In genomic region chr7:134669388-134669787, GRCh38 we compare ENCODE assay signal across 10 cellular contexts. TPM values are rescaled to one million over a fixed set of nuclear protein-coding genes. Genes with fewer than 3 reads are reported as not detected.
DNase-seq lines count a peak whose midpoint lies in the region; ATAC-seq, FAIRE-seq and TF ChIP-seq lines count a peak whose summit lies in the region.
"Had no signal": no experiment of that assay in that cellular context is flagged by ENCODE, and none has a peak within 500 bp of the region (broad histone marks: within the 10 kb centered on the region; RNA-seq: fewer than 3 reads in every experiment).

No MANE protein-coding gene starts in this region.

- RAD21 ChIA-PET in GM12878 (lab: Charles Lee; ENCODE audit: unreplicated experiment), result interaction anchor here (1.4 kb wide), 1 partner anchor 34 kb away, joined by 3 read pairs; no protein-coding TSS in a partner anchor

- no peaks in the 10 kb centered on the region for H3K9me3 Mint-ChIP-seq in activated CD8-positive, alpha-beta memory T cell treated with anti-CD3 and anti-CD28 coated beads, Interleukin-2, amount 10 ng/mL, durations not matched to agents 7 days and 5 days (ENCODE audit: low read depth)

- WGBS in GM12878 (ENCODE audit: insufficient coverage, insufficient replicate concordance, low lambda C conversion rate, missing lambda C conversion rate), result 97% methylated on average over 4 of the region's 4 CpGs

- no peaks in the 10 kb centered on the region; the same call in 1 of the 2 replicates for H4K20me1 ChIP-seq in PC-3 (ENCODE audit: low read length)
- H4K20me1 ChIP-seq in GM12878 (ENCODE audit: control insufficient read depth, insufficient read depth), result no peaks in the 10 kb centered on the region

- ATAC-seq in activated CD8-positive, alpha-beta memory T cell treated with anti-CD3 and anti-CD28 coated beads, Interleukin-2, amount 10 ng/mL, durations not matched to agents 7 days and 5 days, result peak; percentile 62
- ATAC-seq in PC-3 (no peak), GM12878 (no peak)

- DNase-seq in activated CD8-positive, alpha-beta memory T cell treated with anti-CD3 and anti-CD28 coated beads, Interleukin-2, amount 10 ng/mL, durations not matched to agents 7 days and 5 days, result no peak
- no peak for DNase-seq in activated CD8-positive, alpha-beta memory T cell treated with anti-CD3 and anti-CD28 coated beads, Interleukin-2, amount 50 U/mL, for 48 hours
- DNase-seq in PC-3 (no peak), GM12878 (ENCODE audit: low read depth, low spot score) (no peak), HK-2 (ENCODE audit: unreplicated experiment) (no peak), SHP77 (lab: John Stamatoyannopoulos, UW) (no peak), NCI-H1105 (lab: John Stamatoyannopoulos, UW) (no peak)
- DNase-seq: NCI-H187 treated with DMSO at 0.1 percent for 48 hours had no signal

- H3F3A ChIP-seq in PC-3 (ENCODE audit: low read length, unreplicated experiment), result no peaks in the 10 kb centered on the region

- BruUV-seq in PC-3 (replicated peaks; lab: Mats Ljungman, UMichigan) (no TSS peak), GM12878 (replicated peaks; lab: Mats Ljungman, UMichigan) (no TSS peak)

- CTCF ChIA-PET in activated CD8-positive, alpha-beta memory T cell treated with anti-CD3 and anti-CD28 coated beads, Interleukin-2, amount 10 ng/mL, durations not matched to agents 7 days and 5 days (lab: Charles Lee), result interaction anchor here (1.1 to 2.0 kb wide), 5 partner anchors 15 to 86 kb away, joined by 3 to 7 read pairs (median 3); no protein-coding TSS in a partner anchor
- CTCF ChIA-PET in PC-3 (lab: Charles Lee), result no interaction called here
- CTCF ChIA-PET in GM12878 (lab: Yijun Ruan, JAX), result interaction anchor here (1.1 to 1.2 kb wide), 3 partner anchors 20 to 35 kb away, joined by 3 to 4 read pairs (median 3); partner anchors contain the start of gene BPGM

- no peak overlapping the region for H2AFZ ChIP-seq in PC-3 (ENCODE audit: low read length)
- H2AFZ ChIP-seq in GM12878 (ENCODE audit: control insufficient read depth, low read depth, low read length), result no peak overlapping the region

- H3K9me3 ChIP-seq in PC-3 (ENCODE audit: low read length) (no peaks in the 10 kb centered on the region), GM12878 (replicated peaks; ENCODE audit: control insufficient read depth, insufficient read depth, low read length) (no peaks in the 10 kb centered on the region), skeletal muscle satellite cell (replicated peaks; ENCODE audit: low read length) (peaks cover under 1% of the 10 kb centered on the region)
- H3K9me3 ChIP-seq: transverse colon had no signal

- H3K4me2 ChIP-seq in PC-3 (ENCODE audit: low read length) (peak overlapping the region; percentile 49; the same call in 1 of the 2 replicates), GM12878 (ENCODE audit: control insufficient read depth, insufficient read depth) (peak overlapping the region; percentile 58; the same call in 1 of the 2 replicates), skeletal muscle satellite cell (ENCODE audit: low read length) (peak overlapping the region; percentile 27)

- no peak for TF ChIP-seq RAD21 in GM12878 (IDR thresholded peaks at IDR 0.05; ENCODE audit: insufficient read depth, low read depth, low read length)

- no peaks in the 10 kb centered on the region for H3K27me3 ChIP-seq in PC-3 (ENCODE audit: low read length)
- H3K27me3 ChIP-seq in GM12878 (replicated peaks in 1 of 2; ENCODE audit: control insufficient read depth in 2 of 2, insufficient read depth in 2 of 2, low read length in 1 of 2), result no peaks in the 10 kb centered on the region
- no peaks in the 10 kb centered on the region for H3K27me3 ChIP-seq in skeletal muscle satellite cell (ENCODE audit: control insufficient read depth, insufficient read depth, low read length)
- H3K27me3 ChIP-seq: transverse colon had no signal

- SMC1A ChIA-PET in GM12878 (lab: Charles Lee; ENCODE audit: uncharacterized antibody, unreplicated experiment), result interaction anchor here (1.2 to 4.9 kb wide), 2 partner anchors 13 to 34 kb away, joined by 3 to 29 read pairs; no protein-coding TSS in a partner anchor

- no peak for FAIRE-seq in GM12878 (lab: Jason Lieb, UNC)

- no peak overlapping the region for H3K9ac ChIP-seq in PC-3 (ENCODE audit: low read length)
- no peak overlapping the region for H3K9ac ChIP-seq in GM12878 (ENCODE audit: control insufficient read depth, insufficient read depth, low read length)
- peak overlapping the region; percentile 8 for H3K9ac ChIP-seq in skeletal muscle satellite cell (ENCODE audit: low read depth, low read length)

- POLR2A ChIA-PET in PC-3 (lab: Charles Lee; ENCODE audit: unreplicated experiment) (no interaction called here), GM12878 (lab: Charles Lee) (no interaction called here)

- H3K27ac Mint-ChIP-seq in activated CD8-positive, alpha-beta memory T cell treated with anti-CD3 and anti-CD28 coated beads, Interleukin-2, amount 10 ng/mL, durations not matched to agents 7 days and 5 days, result peak overlapping the region; percentile 56

- TF ChIP-seq CTCF in PC-3 (conservative IDR thresholded peaks at IDR 0.05; ENCODE audit: low read depth, low read length), result no peak
- no peak for TF ChIP-seq CTCF in GM12878 (IDR thresholded peaks at IDR 0.05 in 2 of 3, conservative IDR thresholded peaks at IDR 0.05 in 1 of 3; ENCODE audit: control insufficient read depth in 2 of 3, extremely low read depth in 1 of 3, insufficient read depth in 1 of 3, low read depth in 3 of 3, low read length in 3 of 3)

- H3K4me3 ChIP-seq in PC-3 (ENCODE audit: low read length) (no peak overlapping the region), GM12878 (no peak overlapping the region), skeletal muscle satellite cell (ENCODE audit: low read length) (no peak overlapping the region)
- H3K4me3 ChIP-seq: transverse colon had no signal

- peak overlapping the region; percentile 25 for H3K4me3 Mint-ChIP-seq in activated CD8-positive, alpha-beta memory T cell treated with anti-CD3 and anti-CD28 coated beads, Interleukin-2, amount 10 ng/mL, durations not matched to agents 7 days and 5 days

- H3K36me3 ChIP-seq in PC-3 (ENCODE audit: low read depth, low read length), result no peaks in the 10 kb centered on the region
- H3K36me3 ChIP-seq in GM12878 (ENCODE audit: control insufficient read depth in 2 of 2, insufficient read depth in 2 of 2, low read length in 1 of 2), result no peaks in the 10 kb centered on the region
- H3K36me3 ChIP-seq in skeletal muscle satellite cell (ENCODE audit: insufficient read depth, low read length), result peaks cover 19% of the 10 kb centered on the region
- H3K36me3 ChIP-seq: transverse colon had no signal

- peaks cover 28% of the 10 kb centered on the region for H3K4me1 Mint-ChIP-seq in activated CD8-positive, alpha-beta memory T cell treated with anti-CD3 and anti-CD28 coated beads, Interleukin-2, amount 10 ng/mL, durations not matched to agents 7 days and 5 days

- peaks cover 44% of the 10 kb centered on the region for H3K36me3 Mint-ChIP-seq in activated CD8-positive, alpha-beta memory T cell treated with anti-CD3 and anti-CD28 coated beads, Interleukin-2, amount 10 ng/mL, durations not matched to agents 7 days and 5 days

- H3K79me2 ChIP-seq in PC-3 (ENCODE audit: low read length), result no peaks in the 10 kb centered on the region
- H3K79me2 ChIP-seq in GM12878 (ENCODE audit: control insufficient read depth, insufficient read depth, low read length), result no peaks in the 10 kb centered on the region

- H3K27ac ChIP-seq in PC-3 (ENCODE audit: low read length) (no peak overlapping the region), GM12878 (ENCODE audit: control insufficient read depth, insufficient read depth) (no peak overlapping the region)

- H3K27me3 Mint-ChIP-seq in activated CD8-positive, alpha-beta memory T cell treated with anti-CD3 and anti-CD28 coated beads, Interleukin-2, amount 10 ng/mL, durations not matched to agents 7 days and 5 days, result no peaks in the 10 kb centered on the region

- no peak for TF ChIP-seq POLR2A in GM12878 (IDR thresholded peaks at IDR 0.05; ENCODE audit: low read depth, low read length)

- in situ Hi-C loops in GM12878 (cut with MboI), result no loop called here

- no peaks in the 10 kb centered on the region for H3K9me2 ChIP-seq in PC-3 (replicated peaks; ENCODE audit: low read length)

- TF ChIP-seq EP300 in GM12878 (IDR thresholded peaks at IDR 0.05; ENCODE audit: borderline replicate concordance in 1 of 2, control insufficient read depth in 1 of 2, low read depth in 2 of 2, low read length in 2 of 2), result no peak

- intact Hi-C loops in PC-3 (cut with micrococcal nuclease), result no loop called here
- intact Hi-C loops in GM12878 (cut with micrococcal nuclease; ENCODE audit: unreplicated experiment), result no loop called here

- H3K4me1 ChIP-seq in PC-3 (ENCODE audit: insufficient read depth, low read length) (peaks cover 16% of the 10 kb centered on the region), GM12878 (ENCODE audit: control insufficient read depth, insufficient read depth, low read length) (peaks cover 7% of the 10 kb centered on the region), skeletal muscle satellite cell (ENCODE audit: control insufficient read depth, insufficient read depth, low read length) (peaks cover 29% of the 10 kb centered on the region)

TF ChIP-seq in GM12878, 131 proteins besides CTCF, POLR2A, EP300 and RAD21 (continues in another document):
- TF ChIP-seq BHLHE40 (IDR thresholded peaks at IDR 0.05; ENCODE audit: borderline replicate concordance in 1 of 2, low read depth in 2 of 2, low read length in 1 of 2) (no peak), MTA3 (IDR thresholded peaks at IDR 0.05; ENCODE audit: borderline replicate concordance, low read length) (no peak), SMC3 (IDR thresholded peaks at IDR 0.05; ENCODE audit: borderline replicate concordance, low read length) (no peak)

RNA-seq across cellular contexts. Expression of gene BPGM, which starts 22.7 kb away (rescaled TPM):
- total RNA-seq in activated CD8-positive, alpha-beta memory T cell treated with anti-CD3 and anti-CD28 coated beads, Interleukin-2, amount 10 ng/mL, durations not matched to agents 7 days and 5 days, result 10 to 100 TPM; 18.6 to 19.7 TPM
- 9.6 and 14.6 TPM in 2 replicates for total RNA-seq in PC-3 (2014; rRNA removed)
- 7.5 and 10.8 TPM in 2 replicates for total RNA-seq in GM12878 (2013; cell fraction: nucleolus; rRNA removed)
- total RNA-seq in GM12878 (2014; rRNA removed), result 10.0 and 13.2 TPM in 2 replicates
- 14.9 and 15.4 TPM in 2 replicates for total RNA-seq in GM12878 (2014; rRNA removed; fragmentation: Illumina TruSeq; extraction: Trizol)
- 9.0 and 9.4 TPM in 2 replicates for total RNA-seq in GM12878 (2021)
- polyA plus RNA-seq in GM12878 (2011; ENCODE audit: low read depth), result 7.3 TPM
- 17.1 and 23.6 TPM in 2 replicates for polyA plus RNA-seq in GM12878 (2011; rRNA removed)
- polyA plus RNA-seq in GM12878 (2011; cell fraction: cytosol; rRNA removed), result 8.0 and 8.4 TPM in 2 replicates
- 4.6 and 5.1 TPM in 2 replicates for polyA plus RNA-seq in GM12878 (2011; cell fraction: nucleus; rRNA removed)
- 9.4 and 9.8 TPM in 2 replicates for polyA plus RNA-seq in GM12878 (2012)
- 15.8 and 19.8 TPM in 2 replicates for polyA plus RNA-seq in GM12878 (2014; fragmentation: Illumina TruSeq; extraction: Trizol)
- polyA plus RNA-seq in GM12878 (2014; fragmentation: Nextera tagmentation; extraction: Ambion mirVana), result 10 to 100 TPM; 18.4 to 20.1 TPM
- polyA plus RNA-seq in GM12878 (2014; rRNA removed), result 9.3 and 14.2 TPM in 2 replicates
- 10 to 100 TPM; 13.6 to 15.1 TPM for polyA plus RNA-seq in GM12878 (2016; fragmentation: Nextera tagmentation; extraction: Ambion mirVana)
- 7.6 and 9.0 TPM in 2 replicates for polyA minus RNA-seq in GM12878 (2011; rRNA and poly(A)+ RNA removed)
- polyA minus RNA-seq in GM12878 (2011; cell fraction: cytosol; rRNA and poly(A)+ RNA removed), result 2.1 and 2.8 TPM in 2 replicates
- polyA minus RNA-seq in GM12878 (2011; cell fraction: nucleus; rRNA and poly(A)+ RNA removed), result 2.5 and 3.9 TPM in 2 replicates
- 30.2 and 37.8 TPM in 2 replicates for total RNA-seq in skeletal muscle satellite cell (2012; rRNA removed)
